Comparison of ENCODE assay signal across 8 cellular contexts in genomic region chr18:45197526-45197970, GRCh38.
DNase-seq lines count a peak whose midpoint lies in the region; ATAC-seq and TF ChIP-seq lines count a peak whose summit lies in the region.

No MANE protein-coding gene starts in this region.

- DNase-seq in GM10266 (ENCODE audit: extremely low spot score) (peak; percentile 58), fibroblast of pulmonary artery (ENCODE audit: low read depth) (peak; percentile 61), RKO (ENCODE audit: low spot score) (no peak), activated gamma-delta T cell treated with Interleukin-2 at 50 U/mL for 16 hours (no peak), upper lobe of right lung (no peak)
- DNase-seq in activated CD4-positive, alpha-beta T cell treated with anti-CD3 and anti-CD28 coated beads, Interleukin-2, amount 50 U/mL, for 4 hours: no peak

- no peaks in the 10 kb centered on the region for H3K4me1 ChIP-seq in upper lobe of right lung

- no peaks in the 10 kb centered on the region for H3K27me3 ChIP-seq in upper lobe of right lung

- no peaks in the 10 kb centered on the region for H3K9me3 ChIP-seq in upper lobe of right lung

- intact Hi-C loops in upper lobe of right lung (cut with DNase I): no loop called here

- H3K36me3 ChIP-seq in upper lobe of right lung: no peaks in the 10 kb centered on the region

- ATAC-seq in GM21360 (IDR thresholded peaks at IDR 0.05; ENCODE audit: unreplicated experiment) (peak; percentile 100), HG03460 (IDR thresholded peaks at IDR 0.05; ENCODE audit: unreplicated experiment) (peak; percentile 98), upper lobe of right lung (no peak)

- H3K27ac ChIP-seq in upper lobe of right lung: no peak overlapping the region

- H3K4me3 ChIP-seq in fibroblast of pulmonary artery (replicated peaks; ENCODE audit: low read depth, low read length): no peak overlapping the region
- no peak overlapping the region for H3K4me3 ChIP-seq in upper lobe of right lung

- no peak for TF ChIP-seq CTCF in GM10266 (IDR thresholded peaks at IDR 0.05; ENCODE audit: control insufficient read depth, insufficient read depth, low read depth, missing control alignments)
- TF ChIP-seq CTCF in fibroblast of pulmonary artery (IDR thresholded peaks at IDR 0.05; ENCODE audit: low read length, missing control alignments): no peak
- TF ChIP-seq CTCF in upper lobe of right lung (IDR thresholded peaks at IDR 0.05): no peak

Comparison
In these comparisons a context has a peak if more than half of its experiments do, and no peak if none do; other contexts are left out.
1. DNase-seq: peak in GM10266 (single experiment) and fibroblast of pulmonary artery (single experiment); none in RKO (single experiment), activated gamma-delta T cell treated with Interleukin-2 at 50 U/mL for 16 hours (single experiment), upper lobe of right lung (single experiment) and activated CD4-positive, alpha-beta T cell treated with anti-CD3 and anti-CD28 coated beads, Interleukin-2, amount 50 U/mL, for 4 hours (0 of 2).